ENCODE assay signal across 8 cellular contexts in the genomic region with DNA sequence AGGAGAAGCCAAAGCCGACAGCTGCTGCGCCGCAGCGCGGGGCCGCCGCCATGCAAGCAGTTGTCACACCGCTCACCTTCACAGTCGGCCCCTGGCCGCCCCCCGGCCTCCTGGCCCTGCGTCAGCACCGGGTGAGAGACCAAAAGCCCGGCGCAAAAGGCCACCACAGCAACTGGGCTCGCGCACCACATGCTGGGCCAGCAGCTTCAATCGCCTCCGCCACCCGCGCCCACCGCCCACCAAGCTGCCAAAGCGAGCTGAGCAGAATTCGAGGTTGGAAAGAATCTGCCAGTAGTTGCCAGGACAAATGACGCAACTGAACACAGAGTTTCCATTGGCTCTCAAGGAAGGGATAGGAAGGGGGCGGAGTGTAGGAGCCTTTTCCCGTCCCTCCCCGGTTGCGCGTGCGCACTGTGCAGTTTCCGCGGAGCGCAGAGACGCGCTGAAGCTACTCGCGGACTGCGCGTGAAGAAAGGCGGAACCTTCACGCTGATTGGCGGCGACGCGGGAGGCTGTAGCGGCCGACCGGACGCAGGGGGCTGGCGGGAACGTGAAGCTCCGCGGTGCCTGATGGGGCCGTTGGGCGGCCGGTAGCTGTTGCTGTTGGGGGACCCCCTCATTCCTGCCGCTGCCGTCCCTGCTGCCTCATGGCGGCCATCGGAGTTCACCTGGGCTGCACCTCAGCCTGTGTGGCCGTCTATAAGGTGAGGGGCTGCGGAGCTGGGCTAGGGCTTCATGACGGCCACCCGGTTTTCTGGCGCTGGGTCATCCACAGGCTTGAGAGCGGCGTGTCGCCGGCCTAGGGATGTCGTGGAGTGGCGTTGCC. TPM values are rescaled to one million over a fixed set of nuclear protein-coding genes. Genes with fewer than 3 reads are reported as not detected.
DNase-seq lines count a peak whose midpoint lies in the region; ATAC-seq and TF ChIP-seq lines count a peak whose summit lies in the region.

A gene (minus strand): TSS at position 282 of the 826 bp plus-strand sequence. CDS start 91 bp downstream, at position 191.
A gene with protein sequence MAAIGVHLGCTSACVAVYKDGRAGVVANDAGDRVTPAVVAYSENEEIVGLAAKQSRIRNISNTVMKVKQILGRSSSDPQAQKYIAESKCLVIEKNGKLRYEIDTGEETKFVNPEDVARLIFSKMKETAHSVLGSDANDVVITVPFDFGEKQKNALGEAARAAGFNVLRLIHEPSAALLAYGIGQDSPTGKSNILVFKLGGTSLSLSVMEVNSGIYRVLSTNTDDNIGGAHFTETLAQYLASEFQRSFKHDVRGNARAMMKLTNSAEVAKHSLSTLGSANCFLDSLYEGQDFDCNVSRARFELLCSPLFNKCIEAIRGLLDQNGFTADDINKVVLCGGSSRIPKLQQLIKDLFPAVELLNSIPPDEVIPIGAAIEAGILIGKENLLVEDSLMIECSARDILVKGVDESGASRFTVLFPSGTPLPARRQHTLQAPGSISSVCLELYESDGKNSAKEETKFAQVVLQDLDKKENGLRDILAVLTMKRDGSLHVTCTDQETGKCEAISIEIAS (plus strand): TSS at position 551 of the 826 bp plus-strand sequence. CDS start 97 bp downstream, at position 648.
A gene with protein sequence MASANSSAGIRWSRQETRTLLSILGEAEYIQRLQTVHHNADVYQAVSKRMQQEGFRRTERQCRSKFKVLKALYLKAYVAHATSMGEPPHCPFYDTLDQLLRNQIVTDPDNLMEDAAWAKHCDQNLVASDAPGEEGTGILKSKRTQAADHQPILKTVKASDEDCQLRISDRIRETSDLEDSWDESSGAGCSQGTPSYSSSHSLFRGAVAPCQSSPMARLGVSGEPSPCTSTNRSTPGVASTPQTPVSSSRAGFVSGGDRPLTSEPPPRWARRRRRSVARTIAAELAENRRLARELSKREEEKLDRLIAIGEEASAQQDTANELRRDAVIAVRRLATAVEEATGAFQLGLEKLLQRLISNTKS (plus strand): TSS at position 551 of the 826 bp plus-strand sequence. CDS start 3,979 bp downstream, outside the sequence.

- DNase-seq in NCI-H1694 treated with DMSO at 0.1 percent for 48 hours (lab: John Stamatoyannopoulos, UW) = peak; percentile 96
- DNase-seq in T-helper 17 cell = peak; percentile 98 to 99 (median 99)
- DNase-seq in amygdala (lab: John Stamatoyannopoulos, UW) = peak; percentile 90 to 99 (median 97)
- DNase-seq in left cardiac atrium = peak; percentile 99
- DNase-seq in posterior vena cava (ENCODE audit: low spot score) = peak; percentile 100
- peak; percentile 100 for DNase-seq in ureter (ENCODE audit: low spot score)

- H3K4me3 Mint-ChIP-seq in T-helper 17 cell = peak within 1 kb of the TSS; percentile 95

- H3K4me1 Mint-ChIP-seq in T-helper 17 cell = peaks cover 19% of the 10 kb centered on the region

- intact Hi-C loops in left cardiac atrium (cut with DNase I) (loop anchor here in 1 of 2 donors (2.0 kb wide), 1 partner anchor 39 kb away; no protein-coding TSS in a partner anchor), posterior vena cava (cut with DNase I) (no loop called here)

- H3K9me3 ChIP-seq in T-helper 17 cell (ENCODE audit: control insufficient read depth, low read length, poor library complexity, severe bottlenecking) = no peaks in the 10 kb centered on the region

- H3K27me3 Mint-ChIP-seq in T-helper 17 cell = no peaks in the 10 kb centered on the region

- peak within 1 kb of the TSS; percentile 94 for H3K27ac Mint-ChIP-seq in T-helper 17 cell

- peaks cover 18% of the 10 kb centered on the region for H3K36me3 Mint-ChIP-seq in T-helper 17 cell (ENCODE audit: low read depth)

- ATAC-seq in HG02885 (IDR thresholded peaks at IDR 0.05; ENCODE audit: poor library complexity, unreplicated experiment) (peak; percentile 97), T-helper 17 cell (peak; percentile 96), left cardiac atrium (peak; percentile 98 to 99)

- peak; percentile 90 for TF ChIP-seq POLR2A in GM15510 (IDR thresholded peaks at IDR 0.05; ENCODE audit: borderline replicate concordance, extremely low read depth, insufficient read length)

RNA-seq across cellular contexts. Expression of the first gene that starts in this region (rescaled TPM):
- total RNA-seq in T-helper 17 cell (1 to 10 TPM in 1 of 2 donors, under 1 TPM in 1; 0.62 to 3.2 TPM), left cardiac atrium (1 to 10 TPM; 1.3 to 1.6 TPM), posterior vena cava (1 to 10 TPM in 1 of 2 donors, under 1 TPM in 1; 0.95 to 1.8 TPM), ureter (3.8 TPM)

RNA-seq across cellular contexts. Expression of the second gene that starts in this region (rescaled TPM):
- 10 to 100 TPM; 22.5 to 24.7 TPM for total RNA-seq in T-helper 17 cell
- 10 to 100 TPM in 1 of 2 donors, 1 to 10 TPM in 1; 7.0 to 10.5 TPM for total RNA-seq in left cardiac atrium
- 10 to 100 TPM in 1 of 2 donors, 1 to 10 TPM in 1; 9.9 to 13.9 TPM for total RNA-seq in posterior vena cava
- 15.4 TPM for total RNA-seq in ureter

RNA-seq across cellular contexts. Expression of the third gene that starts in this region (rescaled TPM):
- total RNA-seq in T-helper 17 cell = 10 to 100 TPM; 22.2 to 23.2 TPM
- 1 to 10 TPM; 5.4 to 6.3 TPM for total RNA-seq in left cardiac atrium
- 1 to 10 TPM; 5.9 to 8.8 TPM for total RNA-seq in posterior vena cava
- 14.4 TPM for total RNA-seq in ureter

Comparison
In these comparisons a context has a peak if more than half of its experiments do, and no peak if none do; other contexts are left out.
1. Peak in every context shown above with its lines: DNase-seq and ATAC-seq.